ENCODE assay signal across 23 cellular contexts in the genomic region with DNA sequence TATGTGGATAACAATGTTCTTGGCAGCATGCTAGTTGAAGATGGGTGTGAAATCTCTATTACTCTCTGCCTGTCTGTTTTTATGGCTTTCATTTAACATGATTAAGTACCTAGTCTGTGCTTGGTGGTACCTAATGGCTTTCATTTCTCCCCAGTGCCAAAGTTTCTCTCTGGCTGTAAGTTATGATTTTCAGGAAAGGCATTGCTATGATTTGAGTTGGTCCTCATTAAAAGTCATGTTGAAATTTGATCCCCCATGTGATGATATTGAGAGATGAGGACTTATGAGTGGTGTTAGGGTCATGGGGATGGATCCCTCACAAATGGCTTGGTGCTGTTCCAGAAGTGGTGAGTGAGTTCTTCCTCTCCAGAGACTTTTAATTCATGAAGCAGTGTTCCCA.
DNase-seq lines count a peak whose midpoint lies in the region; TF ChIP-seq lines count a peak whose summit lies in the region.
"Had no signal": no experiment of that assay in that cellular context is flagged by ENCODE, and none has a peak within 500 bp of the region (broad histone marks: within the 10 kb centered on the region; RNA-seq: fewer than 3 reads in every experiment).

No MANE protein-coding gene starts in this region.

- H3K36me3 Mint-ChIP-seq in progenitor cell of endocrine pancreas (ENCODE audit: insufficient read depth), result peaks cover 1% of the 10 kb centered on the region
- H3K36me3 Mint-ChIP-seq: activated naive CD8-positive, alpha-beta T cell treated with anti-CD3 and anti-CD28 coated beads, Interleukin-2, amount 10 ng/mL, durations not matched to agents 7 days and 5 days; T-cell had no signal

- in situ Hi-C loops in astrocyte of the spinal cord (cut with HindIII; ENCODE audit: low sequenced_read_pairs), result no loop called here

- no peak for TF ChIP-seq CTCF in astrocyte of the spinal cord (IDR thresholded peaks at IDR 0.05; ENCODE audit: low read depth, low read length)
- no peak for TF ChIP-seq CTCF in progenitor cell of endocrine pancreas (IDR thresholded peaks at IDR 0.05; ENCODE audit: unreplicated experiment)

- no peaks in the 10 kb centered on the region for H3K9me3 Mint-ChIP-seq in progenitor cell of endocrine pancreas (ENCODE audit: low read depth)
- H3K9me3 Mint-ChIP-seq: activated naive CD8-positive, alpha-beta T cell treated with anti-CD3 and anti-CD28 coated beads, Interleukin-2, amount 10 ng/mL, durations not matched to agents 7 days and 5 days; T-cell had no signal

- H3K4me3 ChIP-seq in astrocyte of the spinal cord (ENCODE audit: low read depth, low read length), result no peak overlapping the region
- H3K4me3 ChIP-seq: A549, body of pancreas, psoas muscle had no signal

- no peaks in the 10 kb centered on the region for H3K27me3 Mint-ChIP-seq in progenitor cell of endocrine pancreas
- H3K27me3 Mint-ChIP-seq: activated naive CD8-positive, alpha-beta T cell treated with anti-CD3 and anti-CD28 coated beads, Interleukin-2, amount 10 ng/mL, durations not matched to agents 7 days and 5 days; T-cell had no signal

- no peaks in the 10 kb centered on the region for H3K4me1 Mint-ChIP-seq in progenitor cell of endocrine pancreas (ENCODE audit: low read depth)
- H3K4me1 Mint-ChIP-seq: activated naive CD8-positive, alpha-beta T cell treated with anti-CD3 and anti-CD28 coated beads, Interleukin-2, amount 10 ng/mL, durations not matched to agents 7 days and 5 days; neural crest cell; T-cell had no signal

- no peak overlapping the region for H3K4me3 Mint-ChIP-seq in progenitor cell of endocrine pancreas (ENCODE audit: low read depth)
- H3K4me3 Mint-ChIP-seq: activated CD8-positive, alpha-beta T cell treated with anti-CD3 and anti-CD28 coated beads, Interleukin-2, amount 10 ng/mL, durations not matched to agents 7 days and 5 days; activated naive CD8-positive, alpha-beta T cell treated with anti-CD3 and anti-CD28 coated beads, Interleukin-2, amount 10 ng/mL, durations not matched to agents 7 days and 5 days; neural crest cell; T-cell had no signal

- H3K27ac Mint-ChIP-seq in progenitor cell of endocrine pancreas, result no peak overlapping the region
- H3K27ac Mint-ChIP-seq: activated CD8-positive, alpha-beta T cell treated with anti-CD3 and anti-CD28 coated beads, Interleukin-2, amount 10 ng/mL, durations not matched to agents 7 days and 5 days; activated naive CD8-positive, alpha-beta T cell treated with anti-CD3 and anti-CD28 coated beads, Interleukin-2, amount 10 ng/mL, durations not matched to agents 7 days and 5 days; T-cell had no signal

- DNase-seq in AG08395 (ENCODE audit: low spot score), result peak; percentile 19
- DNase-seq in HCEC 1CT, result peak; percentile 21
- peak; percentile 10 for DNase-seq in astrocyte of the spinal cord (ENCODE audit: low read depth, low spot score)
- DNase-seq in left kidney (ENCODE audit: low read depth, low spot score), result peak; percentile 57
- DNase-seq in UCSD-AML1 (lab: John Stamatoyannopoulos, UW; ENCODE audit: unreplicated experiment), result no peak
- no peak for DNase-seq in ureter (ENCODE audit: low spot score)
- DNase-seq in NCI-H146 treated with DMSO at 0.1 percent for 48 hours (lab: John Stamatoyannopoulos, UW; ENCODE audit: unreplicated experiment), result no peak
- DNase-seq in progenitor cell of endocrine pancreas (ENCODE audit: low spot score, unreplicated experiment), result no peak
- DNase-seq: activated CD4-positive, CD25-positive, alpha-beta regulatory T cell treated with anti-CD3 and anti-CD28 coated beads, Interleukin-2, amount 50 U/mL, for 72 hours; activated CD8-positive, alpha-beta T cell treated with anti-CD3 and anti-CD28 coated beads, Interleukin-2, amount 10 ng/mL, durations not matched to agents 7 days and 5 days; activated effector memory CD4-positive, alpha-beta T cell treated with anti-CD3 and anti-CD28 coated beads, Interleukin-2, amount 50 U/mL, for 16 hours; activated naive CD8-positive, alpha-beta T cell treated with anti-CD3 and anti-CD28 coated beads, Interleukin-2, amount 10 ng/mL, durations not matched to agents 7 days and 5 days; body of pancreas; C1 segment of cervical spinal cord; kidney glomerular epithelial cell; MM.1S; NCI-H1436; NCI-H2171; NCI-H510A treated with DMSO at 0.1 percent for 48 hours; psoas muscle; T-cell had no signal

Comparison
In these comparisons a context has a peak if more than half of its experiments do, and no peak if none do; other contexts are left out.
1. DNase-seq: peak in AG08395 (single experiment), HCEC 1CT (single experiment), astrocyte of the spinal cord (single experiment) and left kidney (single experiment); none in UCSD-AML1 (single experiment), ureter (single experiment), NCI-H146 treated with DMSO at 0.1 percent for 48 hours (single experiment) and progenitor cell of endocrine pancreas (single experiment).